In the genomic region with DNA sequence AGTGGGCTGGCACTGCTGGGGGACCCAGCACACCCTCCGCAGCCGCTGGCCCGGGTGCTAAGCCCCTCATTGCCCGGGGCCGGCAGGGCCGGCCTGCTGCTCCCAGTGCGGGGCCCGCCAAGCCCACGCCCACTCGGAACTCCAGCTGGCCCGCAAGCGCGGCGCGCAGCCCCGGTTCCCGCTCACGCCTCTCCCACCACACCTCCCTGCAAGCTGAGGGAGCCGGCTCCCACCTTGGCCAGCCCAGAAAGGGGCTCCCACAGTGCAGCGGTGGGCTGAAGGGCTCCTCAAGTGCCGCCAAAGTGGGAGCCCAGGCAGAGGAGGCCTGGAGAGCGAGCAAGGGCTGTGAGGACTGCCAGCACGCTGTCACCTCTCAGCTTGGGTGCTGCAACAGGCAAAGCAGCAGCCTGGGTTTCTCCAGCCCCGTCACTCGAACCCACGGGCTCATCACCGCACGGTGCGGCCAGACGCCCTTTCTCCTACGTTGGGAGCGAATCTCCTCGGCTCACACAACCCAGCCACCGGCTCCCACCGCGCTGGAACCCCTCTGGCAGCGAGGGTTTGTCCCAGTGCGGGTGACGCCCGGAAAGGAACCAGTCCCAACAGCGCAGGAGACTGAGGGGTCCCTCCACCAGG, we compare ENCODE assay signal across 8 cellular contexts. TPM values are rescaled to one million over a fixed set of nuclear protein-coding genes. Genes with fewer than 3 reads are reported as not detected.
DNase-seq lines count a peak whose midpoint lies in the region; ATAC-seq and TF ChIP-seq lines count a peak whose summit lies in the region.
"Not testable (repeated sequence)": the region's sequence is repeated elsewhere in the genome, so short reads cannot be mapped to it uniquely, and the experiment has no call there.

No MANE protein-coding gene starts in this region.

- CTCF ChIA-PET in SK-N-SH (lab: Yijun Ruan, JAX) = interaction anchor here (1.1 to 1.8 kb wide), 7 partner anchors 19 to 182 kb away, joined by 3 to 7 read pairs (median 4); a partner anchor contains a TSS

- H3K9ac ChIP-seq in SK-N-SH = peak overlapping the region; percentile 88
- H3K9ac ChIP-seq in subcutaneous abdominal adipose tissue (ENCODE audit: low read length in 5 of 5) = peak overlapping the region; percentile 73 to 99 (median 92)

- DNase-seq in SK-N-SH = not testable (repeated sequence)
- DNase-seq in Right ventricle myocardium superior = peak; percentile 47
- peak; percentile 6 for DNase-seq in neural crest cell (ENCODE audit: low read depth, low spot score)

- H2AFZ ChIP-seq in SK-N-SH (ENCODE audit: low read depth) = peak overlapping the region; percentile 99

- H3K4me1 ChIP-seq in SK-N-SH (ENCODE audit: control insufficient read depth in 1 of 2, insufficient read depth in 2 of 2, low read depth in 1 of 2, low read length in 1 of 2) = not testable (repeated sequence)
- peaks cover 0 to 12% (median 10%) of the 10 kb centered on the region in 5 donors for H3K4me1 ChIP-seq in subcutaneous abdominal adipose tissue (ENCODE audit: control insufficient read depth in 5 of 5, insufficient read depth in 5 of 5, low read length in 5 of 5)

- not testable (repeated sequence) for TF ChIP-seq EP300 in SK-N-SH (IDR thresholded peaks at IDR 0.05; ENCODE audit: borderline replicate concordance in 1 of 2, low read depth in 1 of 2, low read length in 1 of 2)

- peak overlapping the region; percentile 87 to 90 for H3K27ac ChIP-seq in SK-N-SH (ENCODE audit: low read depth in 2 of 2, low read length in 1 of 2)
- peak overlapping the region; percentile 85 for H3K27ac ChIP-seq in angular gyrus (ENCODE audit: low read depth, low read length)
- H3K27ac ChIP-seq in subcutaneous abdominal adipose tissue (ENCODE audit: low read depth, low read length) = peak overlapping the region; percentile 86

- H3K4me1 Mint-ChIP-seq in neural crest cell = peaks cover 24% of the 10 kb centered on the region

- H3K4me3 ChIP-seq in GM08714 (ENCODE audit: low read length) (peak overlapping the region; percentile 67), SK-N-SH (ENCODE audit: low read depth in 2 of 2, low read length in 1 of 2) (peak overlapping the region; percentile 99), subcutaneous abdominal adipose tissue (ENCODE audit: low read depth in 1 of 5, low read length in 5 of 5) (peak overlapping the region; percentile 81 to 98 (median 97))

- H3F3A ChIP-seq in SK-N-SH (replicated peaks; ENCODE audit: insufficient read depth) = peaks cover 10% of the 10 kb centered on the region

- H3K79me2 ChIP-seq in SK-N-SH (ENCODE audit: insufficient read depth) = peaks cover 76% of the 10 kb centered on the region

- not testable (repeated sequence) for TF ChIP-seq RAD21 in SK-N-SH (IDR thresholded peaks at IDR 0.05; ENCODE audit: low read length)

- H3K4me3 Mint-ChIP-seq in neural crest cell = peak overlapping the region; percentile 98

- H3K9me3 ChIP-seq in SK-N-SH; subcutaneous abdominal adipose tissue (ENCODE audit: control insufficient read depth in 5 of 5, low read length in 5 of 5): not testable (repeated sequence)

- H3K9me2 ChIP-seq in SK-N-SH = not testable (repeated sequence)

- H3K36me3 ChIP-seq in SK-N-SH (replicated peaks in 1 of 2; ENCODE audit: control insufficient read depth in 1 of 2, insufficient read depth in 2 of 2, low read length in 1 of 2) = peaks cover 3 to 13% of the 10 kb centered on the region in 2 experiments
- H3K36me3 ChIP-seq in subcutaneous abdominal adipose tissue (ENCODE audit: control insufficient read depth in 5 of 5, insufficient read depth in 5 of 5, low read length in 5 of 5) = not testable (repeated sequence)

- not testable (repeated sequence) for H3K9me3 Mint-ChIP-seq in neural crest cell

- peak overlapping the region; percentile 90 for H3K4me2 ChIP-seq in SK-N-SH

- H4K20me1 ChIP-seq in SK-N-SH (ENCODE audit: insufficient read depth) = not testable (repeated sequence)

- peak; percentile 27 for ATAC-seq in GM21825 (IDR thresholded peaks at IDR 0.05; ENCODE audit: unreplicated experiment)
- ATAC-seq in HG03460 (IDR thresholded peaks at IDR 0.05; ENCODE audit: unreplicated experiment) = peak; percentile 18
- ATAC-seq in Right ventricle myocardium superior (ENCODE audit: poor library complexity) = peak; percentile 44

- not testable (repeated sequence) for H3K27me3 Mint-ChIP-seq in neural crest cell (ENCODE audit: low read depth)

- peak overlapping the region; percentile 95 for H3K27ac Mint-ChIP-seq in neural crest cell (ENCODE audit: unreplicated experiment)

- peaks cover 10% of the 10 kb centered on the region for H3K36me3 Mint-ChIP-seq in neural crest cell (ENCODE audit: low read depth)

- not testable (repeated sequence) for H3K27me3 ChIP-seq in SK-N-SH (ENCODE audit: insufficient read depth); subcutaneous abdominal adipose tissue (ENCODE audit: control insufficient read depth in 5 of 5, insufficient read depth in 4 of 5, low read length in 5 of 5)

- 4% methylated on average over 10 of the region's 41 CpGs for WGBS in SK-N-SH (ENCODE audit: low lambda C conversion rate)

- not testable (repeated sequence) for TF ChIP-seq CTCF in SK-N-SH (IDR thresholded peaks at IDR 0.05); neural crest cell (conservative IDR thresholded peaks at IDR 0.05)

- intact Hi-C loops in Right ventricle myocardium superior (cut with DNase I) = not testable (repeated sequence)

- POLR2A ChIA-PET in SK-N-SH (lab: Yijun Ruan, JAX) = interaction anchor here (0.8 to 1.9 kb wide), 5 partner anchors 77 to 183 kb away, joined by 3 to 26 read pairs (median 7); a partner anchor contains a TSS

TF ChIP-seq in SK-N-SH, 30 proteins besides CTCF, POLR2A, EP300 and RAD21:
- TF ChIP-seq FOXJ3 (CRISPR knock-in tag; IDR thresholded peaks at IDR 0.05) = 0 out of 2 replicates have a peak, but pooled peaks have one; percentile 39

RNA-seq across cellular contexts. Expression of a gene that starts 0.4 kb away (rescaled TPM):
- polyA plus RNA-seq in SK-N-SH (2012; rRNA removed) = 7.5 and 12.8 TPM in 2 replicates
- polyA plus RNA-seq in SK-N-SH (2012; cell fraction: cytosol; rRNA removed) = 6.9 and 7.2 TPM in 2 replicates
- polyA plus RNA-seq in SK-N-SH (2012; cell fraction: nucleus; rRNA removed) = 12.4 and 41.0 TPM in 2 replicates
- total RNA-seq in Right ventricle myocardium superior = 9.4 TPM
- 17.8 and 19.4 TPM in 2 replicates for total RNA-seq in neural crest cell

RNA-seq across cellular contexts. Expression of a gene that starts 0.7 kb away (rescaled TPM):
- 2.0 and 2.1 TPM in 2 replicates for polyA plus RNA-seq in SK-N-SH (2012; rRNA removed)
- polyA plus RNA-seq in SK-N-SH (2012; cell fraction: cytosol; rRNA removed) = 1.9 and 2.3 TPM in 2 replicates
- polyA plus RNA-seq in SK-N-SH (2012; cell fraction: nucleus; rRNA removed) = 5.2 and 8.8 TPM in 2 replicates
- total RNA-seq in Right ventricle myocardium superior (10.0 TPM), neural crest cell (10.3 and 10.5 TPM in 2 replicates)
